Comparison of ENCODE assay signal across 10 cellular contexts in the genomic region with DNA sequence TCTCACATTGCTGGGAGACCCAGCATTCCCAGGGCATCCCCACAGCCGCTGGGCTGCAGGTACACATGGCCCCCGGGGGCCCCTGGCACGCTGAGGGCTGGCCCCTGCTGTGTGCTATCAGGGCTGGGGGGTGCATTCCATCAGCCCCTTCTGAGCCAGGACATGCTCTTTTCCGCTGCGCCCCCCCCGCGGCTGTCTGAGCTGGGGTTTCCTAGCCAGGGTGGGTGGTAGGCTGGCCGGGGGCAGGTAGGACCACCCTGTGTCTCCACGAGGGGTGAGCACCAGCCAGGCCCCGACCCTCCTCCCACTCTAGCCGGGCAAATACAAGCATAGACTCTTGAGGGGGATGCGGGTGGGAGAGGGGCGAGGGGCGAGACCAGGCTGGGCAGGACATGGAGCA. TPM values are rescaled to one million over a fixed set of nuclear protein-coding genes. Genes with fewer than 3 reads are reported as not detected.
"Had no signal": no experiment of that assay in that cellular context is flagged by ENCODE, and none has a peak within 500 bp of the region (broad histone marks: within the 10 kb centered on the region; RNA-seq: fewer than 3 reads in every experiment).

No MANE protein-coding gene starts in this region.

- DNase-seq: GM23248, GOT3, H9, HCEC 1CT, KBM-7 had no signal

- H2AFZ ChIP-seq: GM23248 had no signal

- FAIRE-seq: H54, HepG2 had no signal

- H3K4me3 ChIP-seq: GM23248 had no signal

- H3K27ac ChIP-seq: GM23248, HL-60 had no signal

- H3K9ac ChIP-seq: GM23248 had no signal

RNA-seq across cellular contexts. Expression of gene FCN2, which starts 58.1 kb away (rescaled TPM):
- total RNA-seq: GM23248, H9, HepG2, HT1080 had no signal
- polyA plus RNA-seq: GM23248, HepG2, IgD-negative memory B cell had no signal
